8 cellular contexts compared by ENCODE assay signal in genomic region chr1:146448212-146448868, GRCh38.
A peak's percentile ranks its signal among the peaks of the same experiment; 100 is the strongest.
DNase-seq lines count a peak whose midpoint lies in the region; ATAC-seq and TF ChIP-seq lines count a peak whose summit lies in the region.
"Not testable (repeated sequence)": the region's sequence is repeated elsewhere in the genome, so short reads cannot be mapped to it uniquely, and the experiment has no call there.

No MANE protein-coding gene starts in this region.

- H3K4me3 Mint-ChIP-seq in Calu3 (ENCODE audit: low read depth, unreplicated experiment); activated CD8-positive, alpha-beta memory T cell treated with anti-CD3 and anti-CD28 coated beads, Interleukin-2, amount 10 ng/mL, durations not matched to agents 7 days and 5 days; activated naive CD8-positive, alpha-beta T cell treated with anti-CD3 and anti-CD28 coated beads, Interleukin-2, amount 50 U/mL, for 24 hours; naive B cell; stimulated activated naive B cell treated with anti-CD40 and anti-IgM and Interleukin-4, amounts not matched to agents 10 μg/mL and 1 μg/mL and 100 μg/mL, for 72 hours: not testable (repeated sequence)

- H3K36me3 Mint-ChIP-seq in Calu3 (ENCODE audit: insufficient read depth, unreplicated experiment); activated CD8-positive, alpha-beta memory T cell treated with anti-CD3 and anti-CD28 coated beads, Interleukin-2, amount 10 ng/mL, durations not matched to agents 7 days and 5 days; activated naive CD8-positive, alpha-beta T cell treated with anti-CD3 and anti-CD28 coated beads, Interleukin-2, amount 50 U/mL, for 24 hours (ENCODE audit: low read depth); naive B cell; stimulated activated naive B cell treated with anti-CD40 and anti-IgM and Interleukin-4, amounts not matched to agents 10 μg/mL and 1 μg/mL and 100 μg/mL, for 72 hours: not testable (repeated sequence)

- not testable (repeated sequence) for ATAC-seq in activated CD8-positive, alpha-beta memory T cell treated with anti-CD3 and anti-CD28 coated beads, Interleukin-2, amount 10 ng/mL, durations not matched to agents 7 days and 5 days; activated naive CD8-positive, alpha-beta T cell treated with anti-CD3 and anti-CD28 coated beads, Interleukin-2, amount 50 U/mL, for 24 hours
- peak; percentile 28 to 32 for ATAC-seq in naive B cell (ENCODE audit: low read depth in 2 of 2)
- ATAC-seq in stimulated activated naive B cell treated with anti-CD40 and anti-IgM and Interleukin-4, amounts not matched to agents 10 μg/mL and 1 μg/mL and 100 μg/mL, for 72 hours (replicated peaks), result peak in 1 of 2 donors; percentile 25

- TF ChIP-seq CTCF in Calu3 (IDR thresholded peaks at IDR 0.05; ENCODE audit: unreplicated experiment), result peak; percentile 27
- TF ChIP-seq CTCF in fibroblast of the aortic adventitia (IDR thresholded peaks at IDR 0.05; ENCODE audit: insufficient read depth, low read length), result peak; percentile 19

- CTCF ChIA-PET in Calu3 (lab: Charles Lee); activated CD8-positive, alpha-beta memory T cell treated with anti-CD3 and anti-CD28 coated beads, Interleukin-2, amount 10 ng/mL, durations not matched to agents 7 days and 5 days (lab: Charles Lee): not testable (repeated sequence)

- H3K27ac Mint-ChIP-seq in Calu3 (ENCODE audit: unreplicated experiment); activated CD8-positive, alpha-beta memory T cell treated with anti-CD3 and anti-CD28 coated beads, Interleukin-2, amount 10 ng/mL, durations not matched to agents 7 days and 5 days; activated naive CD8-positive, alpha-beta T cell treated with anti-CD3 and anti-CD28 coated beads, Interleukin-2, amount 50 U/mL, for 24 hours; naive B cell; stimulated activated naive B cell treated with anti-CD40 and anti-IgM and Interleukin-4, amounts not matched to agents 10 μg/mL and 1 μg/mL and 100 μg/mL, for 72 hours: not testable (repeated sequence)

- H3K9me3 Mint-ChIP-seq in Calu3 (ENCODE audit: low read depth, unreplicated experiment); activated CD8-positive, alpha-beta memory T cell treated with anti-CD3 and anti-CD28 coated beads, Interleukin-2, amount 10 ng/mL, durations not matched to agents 7 days and 5 days (ENCODE audit: low read depth); activated naive CD8-positive, alpha-beta T cell treated with anti-CD3 and anti-CD28 coated beads, Interleukin-2, amount 50 U/mL, for 24 hours; naive B cell; stimulated activated naive B cell treated with anti-CD40 and anti-IgM and Interleukin-4, amounts not matched to agents 10 μg/mL and 1 μg/mL and 100 μg/mL, for 72 hours: not testable (repeated sequence)

- intact Hi-C loops in Calu3 (cut with micrococcal nuclease; ENCODE audit: unreplicated experiment), result not testable (repeated sequence)

- H3K4me3 ChIP-seq in fibroblast of the aortic adventitia (ENCODE audit: low read depth, low read length), result not testable (repeated sequence)

- BruUV-seq in Calu3 (replicated peaks; lab: Mats Ljungman, UMichigan), result not testable (repeated sequence)

- H3K4me1 Mint-ChIP-seq in Calu3 (ENCODE audit: low read depth, unreplicated experiment); activated CD8-positive, alpha-beta memory T cell treated with anti-CD3 and anti-CD28 coated beads, Interleukin-2, amount 10 ng/mL, durations not matched to agents 7 days and 5 days; activated naive CD8-positive, alpha-beta T cell treated with anti-CD3 and anti-CD28 coated beads, Interleukin-2, amount 50 U/mL, for 24 hours; naive B cell; stimulated activated naive B cell treated with anti-CD40 and anti-IgM and Interleukin-4, amounts not matched to agents 10 μg/mL and 1 μg/mL and 100 μg/mL, for 72 hours: not testable (repeated sequence)

- H3K27me3 Mint-ChIP-seq in Calu3 (ENCODE audit: unreplicated experiment); activated CD8-positive, alpha-beta memory T cell treated with anti-CD3 and anti-CD28 coated beads, Interleukin-2, amount 10 ng/mL, durations not matched to agents 7 days and 5 days; activated naive CD8-positive, alpha-beta T cell treated with anti-CD3 and anti-CD28 coated beads, Interleukin-2, amount 50 U/mL, for 24 hours; naive B cell; stimulated activated naive B cell treated with anti-CD40 and anti-IgM and Interleukin-4, amounts not matched to agents 10 μg/mL and 1 μg/mL and 100 μg/mL, for 72 hours: not testable (repeated sequence)

- peak; percentile 75 for DNase-seq in Calu3
- peak in 4 of 5 donors; percentile 19 to 55 (median 38) for DNase-seq in T-helper 1 cell
- DNase-seq in activated CD8-positive, alpha-beta memory T cell treated with anti-CD3 and anti-CD28 coated beads, Interleukin-2, amount 10 ng/mL, durations not matched to agents 7 days and 5 days, result peak; percentile 80
- peak; percentile 53 for DNase-seq in activated naive CD8-positive, alpha-beta T cell treated with anti-CD3 and anti-CD28 coated beads, Interleukin-2, amount 50 U/mL, for 24 hours
- DNase-seq in fibroblast of the aortic adventitia (ENCODE audit: low read depth), result not testable (repeated sequence)
- peak; percentile 47 for DNase-seq in naive B cell
- DNase-seq in stimulated activated CD4-positive, alpha-beta T cell treated with anti-CD3 and anti-CD28 coated beads, Interleukin-1b, Interleukin-23, amount 100 ng/mL, for 4 hours (ENCODE audit: low read depth in 2 of 2), result peak; percentile 26 to 37
- peak; percentile 18 for DNase-seq in stimulated activated naive B cell treated with anti-CD40 and anti-IgM and Interleukin-4, amounts not matched to agents 10 μg/mL and 1 μg/mL and 100 μg/mL, for 72 hours
